Comparison of ENCODE assay signal across 8 cellular contexts in the genomic region with DNA sequence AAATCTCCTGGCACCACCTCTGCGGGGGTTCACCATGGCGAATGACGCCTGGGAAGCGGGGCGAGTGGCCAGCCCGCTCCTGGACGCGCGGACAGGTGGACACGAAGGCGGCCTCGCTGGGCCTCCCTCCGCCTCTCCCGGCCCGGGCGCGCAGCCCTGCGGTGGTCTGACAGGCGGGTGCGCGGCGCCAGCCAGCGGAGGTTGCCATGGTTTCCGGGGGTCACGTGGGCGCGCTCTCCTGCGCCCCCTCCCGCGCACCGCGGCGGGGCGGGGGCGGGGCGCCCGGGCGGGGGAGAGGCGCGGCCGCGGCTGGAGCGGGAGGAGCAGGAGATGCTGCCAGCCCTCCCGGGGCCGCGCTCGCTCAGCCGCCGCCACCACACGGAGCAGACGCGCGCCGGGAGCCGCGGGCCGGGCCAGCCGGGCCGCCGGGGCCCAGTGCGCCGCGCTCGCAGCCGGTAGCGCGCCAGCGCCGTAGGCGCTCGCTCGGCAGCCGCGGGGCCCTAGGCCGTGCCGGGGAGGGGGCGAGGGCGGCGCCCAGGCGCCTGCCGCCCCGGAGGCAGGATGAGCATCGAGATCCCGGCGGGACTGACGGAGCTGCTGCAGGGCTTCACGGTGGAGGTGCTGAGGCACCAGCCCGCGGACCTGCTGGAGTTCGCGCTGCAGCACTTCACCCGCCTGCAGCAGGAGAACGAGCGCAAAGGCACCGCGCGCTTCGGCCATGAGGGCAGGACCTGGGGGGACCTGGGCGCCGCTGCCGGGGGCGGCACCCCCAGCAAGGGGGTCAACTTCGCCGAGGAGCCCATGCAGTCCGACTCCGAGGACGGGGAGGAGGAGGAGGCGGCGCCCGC. TPM values are rescaled to one million over a fixed set of nuclear protein-coding genes. Genes with fewer than 3 reads are reported as not detected.
A peak's percentile ranks its signal among the peaks of the same experiment; 100 is the strongest.
DNase-seq lines count a peak whose midpoint lies in the region; ATAC-seq and TF ChIP-seq lines count a peak whose summit lies in the region.

PRKAR2B (plus strand) TSS at position 359 of the 848 bp plus-strand sequence; CDS start at position 562, 203 bp downstream.

- ATAC-seq in GM19395 (IDR thresholded peaks at IDR 0.05; ENCODE audit: unreplicated experiment) (peak; percentile 87), HG03565 (IDR thresholded peaks at IDR 0.05; ENCODE audit: unreplicated experiment) (peak; percentile 80)

- no peak for DNase-seq in BJ (ENCODE audit: low read depth)
- peak; percentile 56 for DNase-seq in NOMO-1 treated with DMSO at 0.1 percent for 48 hours (lab: John Stamatoyannopoulos, UW; ENCODE audit: unreplicated experiment)
- peak; percentile 82 for DNase-seq in activated CD8-positive, alpha-beta memory T cell treated with anti-CD3 and anti-CD28 coated beads, Interleukin-2, amount 50 U/mL, for 4 hours
- DNase-seq in mesothelial cell of epicardium (ENCODE audit: low spot score in 2 of 2, unreplicated experiment in 2 of 2) = peak; percentile 86 to 90
- DNase-seq in stimulated activated CD8-positive, alpha-beta memory T cell treated with anti-CD3 and anti-CD28 coated beads, Interleukin-15, amount 100 ng/mL, for 4 hours (ENCODE audit: low read depth in 2 of 2) = peak; percentile 50 to 59

- H3K9me3 Mint-ChIP-seq in mesothelial cell of epicardium = no peaks in the 10 kb centered on the region

- no peaks in the 10 kb centered on the region for H3K27me3 Mint-ChIP-seq in mesothelial cell of epicardium (ENCODE audit: low read depth)

- no peak for TF ChIP-seq CTCF in BJ (IDR thresholded peaks at IDR 0.05; ENCODE audit: insufficient read depth, low read depth, low read length)
- TF ChIP-seq CTCF in mesothelial cell of epicardium (IDR thresholded peaks at IDR 0.05; ENCODE audit: unreplicated experiment) = no peak

- peaks cover 21% of the 10 kb centered on the region for H3K4me1 Mint-ChIP-seq in mesothelial cell of epicardium

- no peaks in the 10 kb centered on the region for H3K36me3 Mint-ChIP-seq in mesothelial cell of epicardium

- no peaks in the 10 kb centered on the region for H3K27me3 ChIP-seq in BJ (ENCODE audit: control insufficient read depth, insufficient read depth, low read length)

- POLR2A ChIA-PET in BJ (lab: Charles Lee) = no interaction called here

- H3K4me3 ChIP-seq in BJ (ENCODE audit: low read depth, low read length) = peak within 1 kb of the TSS; percentile 84

- CTCF ChIA-PET in BJ (lab: Yijun Ruan, JAX) = interaction anchor here (0.6 kb wide), 1 partner anchor 95 kb away, joined by 3 read pairs; no protein-coding TSS in a partner anchor

- H3K27ac Mint-ChIP-seq in mesothelial cell of epicardium = peak within 1 kb of the TSS; percentile 78

- H3K36me3 ChIP-seq in BJ (ENCODE audit: control insufficient read depth, insufficient read depth, low read length) = no peaks in the 10 kb centered on the region

- peak within 1 kb of the TSS; percentile 92 for H3K4me3 Mint-ChIP-seq in mesothelial cell of epicardium

- in situ Hi-C loops in endometrial microvascular endothelial cells (cut with HindIII; ENCODE audit: inconsistent ontology term, low pct_unique_long_range_greater_than_20kb, low sequenced_read_pairs) = no loop called here

RNA-seq across cellular contexts. Expression of gene PRKAR2B, which starts in this region (rescaled TPM):
- 2.6 and 5.1 TPM in 2 replicates for polyA plus RNA-seq in BJ (2011; rRNA removed)
- 2.0 TPM in 2 replicates for polyA minus RNA-seq in BJ (2011; rRNA and poly(A)+ RNA removed)
- total RNA-seq in endometrial microvascular endothelial cells (ENCODE audit: inconsistent ontology term) (100 TPM), mesothelial cell of epicardium (7.8 to 8.3 TPM (median 7.8 TPM) in 3 replicates)

Comparison
In these comparisons a context has a peak if more than half of its experiments do, and no peak if none do; other contexts are left out.
1. RNA of gene PRKAR2B (total RNA-seq): 100 TPM in endometrial microvascular endothelial cells (single experiment); 7.8 to 8.3 TPM in mesothelial cell of epicardium; every median in the first group is over 10 times any median in the second.